ENCODE assay signal across 17 cellular contexts in the genomic region with DNA sequence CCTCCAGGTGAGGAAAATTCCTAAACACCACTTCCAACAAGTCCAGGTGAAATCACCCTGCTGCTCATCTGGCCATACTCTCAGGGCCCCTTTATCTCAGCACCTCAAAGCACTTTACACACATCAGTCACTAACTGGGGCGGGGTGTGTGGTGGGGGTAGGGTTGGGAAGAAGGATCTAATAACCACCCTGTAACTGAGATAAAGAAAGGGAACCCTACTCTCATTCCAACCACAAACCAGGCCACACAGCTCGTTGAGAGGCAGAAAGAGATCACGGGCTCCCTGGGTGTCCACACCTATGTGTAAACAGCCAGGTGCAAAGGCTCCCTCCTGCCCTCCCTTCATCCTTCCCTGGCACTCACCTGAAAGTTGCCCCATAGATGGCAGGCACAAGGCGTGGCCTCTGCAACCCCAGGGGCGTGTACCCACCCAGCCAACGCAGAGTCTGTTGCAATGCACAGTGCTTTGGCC. TPM values are rescaled to one million over a fixed set of nuclear protein-coding genes. Genes with fewer than 3 reads are reported as not detected.
DNase-seq lines count a peak whose midpoint lies in the region; ATAC-seq and TF ChIP-seq lines count a peak whose summit lies in the region.
"Had no signal": no experiment of that assay in that cellular context is flagged by ENCODE, and none has a peak within 500 bp of the region (broad histone marks: within the 10 kb centered on the region; RNA-seq: fewer than 3 reads in every experiment).

No MANE protein-coding gene starts in this region.

- H3K27me3 ChIP-seq in endodermal cell (ENCODE audit: control insufficient read depth, insufficient read depth, low read length, poor library complexity, severe bottlenecking), result no peaks in the 10 kb centered on the region
- H3K27me3 ChIP-seq in prostate gland (replicated peaks; ENCODE audit: insufficient read depth), result no peaks in the 10 kb centered on the region

- H3K27me3 Mint-ChIP-seq in endodermal cell (ENCODE audit: insufficient read depth), result no peaks in the 10 kb centered on the region

- H3K36me3 Mint-ChIP-seq in endodermal cell (ENCODE audit: low read depth), result peaks cover 57% of the 10 kb centered on the region
- no peaks in the 10 kb centered on the region for H3K36me3 Mint-ChIP-seq in stimulated activated effector memory CD8-positive, alpha-beta T cell treated with anti-CD3 and anti-CD28 coated beads, Interleukin-12 subunit alpha, Interleukin-12 subunit beta, amount 100 ng/mL, for 72 hours

- H3K4me1 ChIP-seq in endodermal cell (ENCODE audit: control insufficient read depth, insufficient read depth, low read length) (peaks cover 5% of the 10 kb centered on the region), prostate gland (replicated peaks) (no peaks in the 10 kb centered on the region)

- intact Hi-C loops in prostate gland (cut with DNase I), result no loop called here

- TF ChIP-seq CTCF in endodermal cell (conservative IDR thresholded peaks at IDR 0.05) (no peak), prostate gland (IDR thresholded peaks at IDR 0.05) (no peak)

- H3K9me3 ChIP-seq in endodermal cell (ENCODE audit: control insufficient read depth, low read length) (peaks cover 20% of the 10 kb centered on the region), prostate gland (no peaks in the 10 kb centered on the region)

- DNase-seq in NCI-H187 (lab: John Stamatoyannopoulos, UW), result peak; percentile 79 to 88
- DNase-seq in NCI-H510A treated with DMSO at 0.1 percent for 48 hours (lab: John Stamatoyannopoulos, UW), result peak; percentile 86
- DNase-seq in endodermal cell, result no peak
- DNase-seq in prostate gland (ENCODE audit: low spot score), result peak; percentile 30
- no peak for DNase-seq in HPDE6-E6E7 (ENCODE audit: extremely low spot score)
- no peak for DNase-seq in T-helper 2 cell
- no peak for DNase-seq in stimulated activated effector memory CD8-positive, alpha-beta T cell treated with anti-CD3 and anti-CD28 coated beads, Interleukin-12 subunit alpha, Interleukin-12 subunit beta, amount 100 ng/mL, for 72 hours (ENCODE audit: low spot score in 2 of 2)
- DNase-seq: activated CD4-positive, alpha-beta T cell treated with anti-CD3 and anti-CD28 coated beads, Interleukin-2, amount 10 ng/mL, durations not matched to agents 7 days and 5 days; amygdala; central memory CD4-positive, alpha-beta T cell; effector CD4-positive, alpha-beta T cell; GF-D8; NCI-H1694; NCI-H82; nephron progenitor cell had no signal

- H3K27ac Mint-ChIP-seq in endodermal cell, result peak overlapping the region; percentile 66
- H3K27ac Mint-ChIP-seq in stimulated activated effector memory CD8-positive, alpha-beta T cell treated with anti-CD3 and anti-CD28 coated beads, Interleukin-12 subunit alpha, Interleukin-12 subunit beta, amount 100 ng/mL, for 72 hours, result no peak overlapping the region
- H3K27ac Mint-ChIP-seq: activated CD4-positive, alpha-beta T cell treated with anti-CD3 and anti-CD28 coated beads, Interleukin-2, amount 10 ng/mL, durations not matched to agents 7 days and 5 days had no signal

- H3K9ac ChIP-seq in endodermal cell (ENCODE audit: extremely low read depth, low read length, poor library complexity, severe bottlenecking), result no peak overlapping the region

- WGBS in endodermal cell (ENCODE audit: insufficient coverage in 1 of 2, insufficient read length in 1 of 2), 2 experiments, result 78 to 86% methylated on average over 3 to 5 of the region's 6 CpGs
- 62% methylated on average over 6 of the region's 6 CpGs for WGBS in prostate gland

- H3K4me3 ChIP-seq in endodermal cell (ENCODE audit: low read length) (no peak overlapping the region), prostate gland (no peak overlapping the region)

- no peak overlapping the region for H3K4me3 Mint-ChIP-seq in endodermal cell
- H3K4me3 Mint-ChIP-seq in stimulated activated effector memory CD8-positive, alpha-beta T cell treated with anti-CD3 and anti-CD28 coated beads, Interleukin-12 subunit alpha, Interleukin-12 subunit beta, amount 100 ng/mL, for 72 hours, result no peak overlapping the region
- H3K4me3 Mint-ChIP-seq: activated CD4-positive, alpha-beta T cell treated with anti-CD3 and anti-CD28 coated beads, Interleukin-2, amount 10 ng/mL, durations not matched to agents 7 days and 5 days; nephron progenitor cell had no signal

- H3K27ac ChIP-seq in endodermal cell (ENCODE audit: low read depth, low read length) (no peak overlapping the region), prostate gland (no peak overlapping the region)

- H3K4me1 Mint-ChIP-seq in endodermal cell, result peaks cover 10% of the 10 kb centered on the region
- H3K4me1 Mint-ChIP-seq in stimulated activated effector memory CD8-positive, alpha-beta T cell treated with anti-CD3 and anti-CD28 coated beads, Interleukin-12 subunit alpha, Interleukin-12 subunit beta, amount 100 ng/mL, for 72 hours, result no peaks in the 10 kb centered on the region
- H3K4me1 Mint-ChIP-seq: activated CD4-positive, alpha-beta T cell treated with anti-CD3 and anti-CD28 coated beads, Interleukin-2, amount 10 ng/mL, durations not matched to agents 7 days and 5 days had no signal

- no peak for TF ChIP-seq POLR2A in prostate gland (IDR thresholded peaks at IDR 0.05)

- peaks cover 24% of the 10 kb centered on the region for H3K9me3 Mint-ChIP-seq in endodermal cell
- H3K9me3 Mint-ChIP-seq in stimulated activated effector memory CD8-positive, alpha-beta T cell treated with anti-CD3 and anti-CD28 coated beads, Interleukin-12 subunit alpha, Interleukin-12 subunit beta, amount 100 ng/mL, for 72 hours, result no peaks in the 10 kb centered on the region
- H3K9me3 Mint-ChIP-seq: activated CD4-positive, alpha-beta T cell treated with anti-CD3 and anti-CD28 coated beads, Interleukin-2, amount 10 ng/mL, durations not matched to agents 7 days and 5 days had no signal

- H3K36me3 ChIP-seq in endodermal cell (ENCODE audit: control insufficient read depth, insufficient read depth, low read length) (peaks cover 65% of the 10 kb centered on the region), prostate gland (no peaks in the 10 kb centered on the region)

- ATAC-seq in stimulated activated effector memory CD8-positive, alpha-beta T cell treated with anti-CD3 and anti-CD28 coated beads, Interleukin-12 subunit alpha, Interleukin-12 subunit beta, amount 100 ng/mL, for 72 hours, result no peak
- no peak for ATAC-seq in GM21529 (IDR thresholded peaks at IDR 0.05; ENCODE audit: unreplicated experiment)
- ATAC-seq: Panc1 had no signal

RNA-seq across cellular contexts. Expression of gene GPR161, which starts 20.4 kb away (rescaled TPM):
- total RNA-seq in endodermal cell, result 10 to 100 TPM; 24.0 to 26.6 TPM
- 28.9 TPM for polyA plus RNA-seq in endodermal cell (2013, experiment 1 of 2)
- 26.6 TPM for polyA plus RNA-seq in endodermal cell (2013, experiment 2 of 2)
- 10 to 100 TPM in 1 of 2 donors, 1 to 10 TPM in 1; 4.5 to 23.3 TPM for total RNA-seq in prostate gland

Comparison
In these comparisons a context has a peak if more than half of its experiments do, and no peak if none do; other contexts are left out.
1. DNase-seq: peak in NCI-H187 (2 of 2), NCI-H510A treated with DMSO at 0.1 percent for 48 hours (single experiment) and prostate gland (single experiment); none in endodermal cell (single experiment), HPDE6-E6E7 (single experiment), T-helper 2 cell (0 of 5) and stimulated activated effector memory CD8-positive, alpha-beta T cell treated with anti-CD3 and anti-CD28 coated beads, Interleukin-12 subunit alpha, Interleukin-12 subunit beta, amount 100 ng/mL, for 72 hours (0 of 2).